In genomic region chr4:1365271-1366178, GRCh38 we compare ENCODE assay signal across 12 cellular contexts. TPM values are rescaled to one million over a fixed set of nuclear protein-coding genes. Genes with fewer than 3 reads are reported as not detected.
DNase-seq lines count a peak whose midpoint lies in the region; ATAC-seq and TF ChIP-seq lines count a peak whose summit lies in the region.
"Had no signal": no experiment of that assay in that cellular context is flagged by ENCODE, and none has a peak within 500 bp of the region (broad histone marks: within the 10 kb centered on the region; RNA-seq: fewer than 3 reads in every experiment).

No MANE protein-coding gene starts in this region.

- H3K4me1 Mint-ChIP-seq in WTC11, result peaks cover 11% of the 10 kb centered on the region
- H3K4me1 Mint-ChIP-seq in activated CD4-positive, alpha-beta memory T cell treated with anti-CD3 and anti-CD28 coated beads for 36 hours (ENCODE audit: low read depth), result no peaks in the 10 kb centered on the region
- H3K4me1 Mint-ChIP-seq: activated T-helper 17 cell treated with anti-CD3 and anti-CD28 coated beads, Interleukin-2, amount 50 U/mL, for 72 hours had no signal

- CTCF ChIA-PET in WTC11 (lab: Charles Lee), result interaction anchor here (0.9 to 2.6 kb wide), 10 partner anchors 11 to 264 kb away, joined by 3 to 38 read pairs (median 4); no protein-coding TSS in a partner anchor
- CTCF ChIA-PET in activated CD4-positive, alpha-beta memory T cell treated with anti-CD3 and anti-CD28 coated beads for 36 hours (lab: Charles Lee), result interaction anchor here (1.2 kb wide), 1 partner anchor 11 kb away, joined by 4 read pairs; no protein-coding TSS in a partner anchor

- no peaks in the 10 kb centered on the region for H3K36me3 ChIP-seq in mucosa of descending colon (ENCODE audit: low read depth)

- peaks cover 3% of the 10 kb centered on the region; the same call in 1 of the 2 replicates for H3K36me3 Mint-ChIP-seq in WTC11
- no peaks in the 10 kb centered on the region for H3K36me3 Mint-ChIP-seq in activated CD4-positive, alpha-beta memory T cell treated with anti-CD3 and anti-CD28 coated beads for 36 hours

- H3K27ac Mint-ChIP-seq in WTC11, result no peak overlapping the region
- H3K27ac Mint-ChIP-seq in activated CD4-positive, alpha-beta memory T cell treated with anti-CD3 and anti-CD28 coated beads for 36 hours, result no peak overlapping the region
- H3K27ac Mint-ChIP-seq: activated T-helper 17 cell treated with anti-CD3 and anti-CD28 coated beads, Interleukin-2, amount 50 U/mL, for 72 hours; stimulated activated naive CD8-positive, alpha-beta T cell treated with anti-CD3 and anti-CD28 coated beads, Interleukin-15, amount 100 ng/mL, for 72 hours had no signal

- POLR2A ChIA-PET in WTC11 (lab: Charles Lee), result no interaction called here
- POLR2A ChIA-PET in activated CD4-positive, alpha-beta memory T cell treated with anti-CD3 and anti-CD28 coated beads for 36 hours (lab: Charles Lee), result no interaction called here

- H3K4me3 Mint-ChIP-seq in WTC11, result no peak overlapping the region
- H3K4me3 Mint-ChIP-seq in activated CD4-positive, alpha-beta memory T cell treated with anti-CD3 and anti-CD28 coated beads for 36 hours, result no peak overlapping the region
- H3K4me3 Mint-ChIP-seq: activated T-helper 17 cell treated with anti-CD3 and anti-CD28 coated beads, Interleukin-2, amount 50 U/mL, for 72 hours; stimulated activated naive CD8-positive, alpha-beta T cell treated with anti-CD3 and anti-CD28 coated beads, Interleukin-15, amount 100 ng/mL, for 72 hours had no signal

- peak; percentile 65 for ATAC-seq in WTC11
- ATAC-seq in mucosa of descending colon, result peak; percentile 30
- ATAC-seq in HG03159 (IDR thresholded peaks at IDR 0.05; ENCODE audit: unreplicated experiment), result no peak
- ATAC-seq: activated T-helper 17 cell treated with anti-CD3 and anti-CD28 coated beads, Interleukin-2, amount 50 U/mL, for 72 hours had no signal

- H3K9me3 ChIP-seq in mucosa of descending colon, result no peaks in the 10 kb centered on the region

- TF ChIP-seq CTCF in WTC11 (IDR thresholded peaks at IDR 0.05) (no peak), mucosa of descending colon (IDR thresholded peaks at IDR 0.05) (no peak)

- DNase-seq in DMS79 treated with DMSO at 0.1 percent for 48 hours (lab: John Stamatoyannopoulos, UW), result peak; percentile 91
- DNase-seq in NCI-H146 (lab: John Stamatoyannopoulos, UW), result peak; percentile 82
- DNase-seq in WTC11 (ENCODE audit: low spot score), result peak; percentile 55
- DNase-seq in mucosa of descending colon, result peak in 2 of 3 donors; percentile 29 to 49
- no peak for DNase-seq in activated CD4-positive, alpha-beta memory T cell treated with anti-CD3 and anti-CD28 coated beads for 36 hours
- no peak for DNase-seq in EL
- no peak for DNase-seq in activated gamma-delta T cell (lab: John Stamatoyannopoulos, UW)
- DNase-seq: cortex of kidney; GM23248; stimulated activated naive CD8-positive, alpha-beta T cell treated with anti-CD3 and anti-CD28 coated beads, Interleukin-15, amount 100 ng/mL, for 72 hours had no signal

- H3K4me3 ChIP-seq in mucosa of descending colon, result no peak overlapping the region
- H3K4me3 ChIP-seq: GM23248 had no signal

- H3K27me3 Mint-ChIP-seq in WTC11 (ENCODE audit: low read depth), result no peaks in the 10 kb centered on the region
- H3K27me3 Mint-ChIP-seq in activated CD4-positive, alpha-beta memory T cell treated with anti-CD3 and anti-CD28 coated beads for 36 hours, result no peaks in the 10 kb centered on the region
- H3K27me3 Mint-ChIP-seq: activated T-helper 17 cell treated with anti-CD3 and anti-CD28 coated beads, Interleukin-2, amount 50 U/mL, for 72 hours; stimulated activated naive CD8-positive, alpha-beta T cell treated with anti-CD3 and anti-CD28 coated beads, Interleukin-15, amount 100 ng/mL, for 72 hours had no signal

- H3K4me1 ChIP-seq in mucosa of descending colon (ENCODE audit: low read depth), result no peaks in the 10 kb centered on the region

- intact Hi-C loops in mucosa of descending colon (cut with DNase I, micrococcal nuclease), result no loop called here
- intact Hi-C loops in activated CD4-positive, alpha-beta memory T cell treated with anti-CD3 and anti-CD28 coated beads for 36 hours (cut with micrococcal nuclease), result no loop called here

- no peaks in the 10 kb centered on the region for H3K9me3 Mint-ChIP-seq in WTC11
- H3K9me3 Mint-ChIP-seq in activated CD4-positive, alpha-beta memory T cell treated with anti-CD3 and anti-CD28 coated beads for 36 hours, result no peaks in the 10 kb centered on the region
- H3K9me3 Mint-ChIP-seq: activated T-helper 17 cell treated with anti-CD3 and anti-CD28 coated beads, Interleukin-2, amount 50 U/mL, for 72 hours; stimulated activated naive CD8-positive, alpha-beta T cell treated with anti-CD3 and anti-CD28 coated beads, Interleukin-15, amount 100 ng/mL, for 72 hours had no signal

TF ChIP-seq in WTC11, 78 proteins besides CTCF, POLR2A, EP300 and RAD21:
- TF ChIP-seq TCF7 (CRISPR knock-in tag; IDR thresholded peaks at IDR 0.05; ENCODE audit: low read depth), result no peak
- TF ChIP-seq SMAD3 (CRISPR knock-in tag; IDR thresholded peaks at IDR 0.05; ENCODE audit: borderline replicate concordance), result no peak
- no peak for TF ChIP-seq CREB1 (CRISPR knock-in tag; IDR thresholded peaks at IDR 0.05)
- TF ChIP-seq ATF6 (CRISPR knock-in tag; IDR thresholded peaks at IDR 0.05), result no peak
- TF ChIP-seq AR (CRISPR knock-in tag; IDR thresholded peaks at IDR 0.05), result no peak
- TF ChIP-seq PRDM15 (CRISPR knock-in tag; IDR thresholded peaks at IDR 0.05), result no peak

RNA-seq across cellular contexts. Expression of gene UVSSA, which starts 18.5 kb away (rescaled TPM):
- 36.9 to 41.5 TPM (median 40.4 TPM) in 3 replicates for total RNA-seq in WTC11 (2021)
- total RNA-seq in mucosa of descending colon, result 10 to 100 TPM; 31.7 to 39.9 (median 36.8) TPM
- total RNA-seq in activated CD4-positive, alpha-beta memory T cell treated with anti-CD3 and anti-CD28 coated beads for 36 hours, result 10 to 100 TPM; 20.2 to 21.5 TPM

RNA-seq across cellular contexts. Expression of gene NKX1-1, which starts 40.7 kb away (rescaled TPM):
- total RNA-seq in WTC11 (2021), result not detected in 3 replicates
- total RNA-seq in mucosa of descending colon, result not detected
- not detected for total RNA-seq in activated CD4-positive, alpha-beta memory T cell treated with anti-CD3 and anti-CD28 coated beads for 36 hours
- total RNA-seq: activated T-helper 17 cell treated with anti-CD3 and anti-CD28 coated beads, Interleukin-2, amount 50 U/mL, for 72 hours; GM23248 had no signal

Comparison
In these comparisons a context has a peak if more than half of its experiments do, and no peak if none do; other contexts are left out.
1. DNase-seq: peak in DMS79 treated with DMSO at 0.1 percent for 48 hours (single experiment), NCI-H146 (single experiment), WTC11 (single experiment) and mucosa of descending colon (2 of 3); none in activated CD4-positive, alpha-beta memory T cell treated with anti-CD3 and anti-CD28 coated beads for 36 hours (single experiment), EL (single experiment) and activated gamma-delta T cell (single experiment).